9 cellular contexts compared by ENCODE assay signal in genomic region chr12:56766535-56766934, GRCh38. TPM values are rescaled to one million over a fixed set of nuclear protein-coding genes. Genes with fewer than 3 reads are reported as not detected.
DNase-seq lines count a peak whose midpoint lies in the region; ATAC-seq and TF ChIP-seq lines count a peak whose summit lies in the region.
"Had no signal": no experiment of that assay in that cellular context is flagged by ENCODE, and none has a peak within 500 bp of the region (broad histone marks: within the 10 kb centered on the region; RNA-seq: fewer than 3 reads in every experiment).

No MANE protein-coding gene starts in this region.

- TF ChIP-seq CTCF in PC-3 (conservative IDR thresholded peaks at IDR 0.05; ENCODE audit: low read depth, low read length): no peak

- no peak overlapping the region for H3K4me3 Mint-ChIP-seq in T-helper 2 cell treated with Interferon-gamma antibody and Interleukin-4, amounts not matched to agents 5 μg/mL and 100 μg/mL, for 36 hours

- H3K27me3 ChIP-seq in PC-3 (ENCODE audit: low read length): no peaks in the 10 kb centered on the region

- H4K20me1 ChIP-seq in PC-3 (ENCODE audit: low read length): no peaks in the 10 kb centered on the region

- H3K36me3 Mint-ChIP-seq in T-helper 2 cell treated with Interferon-gamma antibody and Interleukin-4, amounts not matched to agents 5 μg/mL and 100 μg/mL, for 36 hours (ENCODE audit: low read depth): no peaks in the 10 kb centered on the region

- H3K9me3 Mint-ChIP-seq in T-helper 2 cell treated with Interferon-gamma antibody and Interleukin-4, amounts not matched to agents 5 μg/mL and 100 μg/mL, for 36 hours: no peaks in the 10 kb centered on the region

- no peaks in the 10 kb centered on the region for H3K79me2 ChIP-seq in PC-3 (ENCODE audit: low read length)

- H3K4me1 ChIP-seq in PC-3 (ENCODE audit: insufficient read depth, low read length): peaks cover 5% of the 10 kb centered on the region

- H3K27ac Mint-ChIP-seq in T-helper 2 cell treated with Interferon-gamma antibody and Interleukin-4, amounts not matched to agents 5 μg/mL and 100 μg/mL, for 36 hours: no peak overlapping the region

- H2AFZ ChIP-seq in PC-3 (ENCODE audit: low read length): no peak overlapping the region

- H3K9me3 ChIP-seq in PC-3 (ENCODE audit: low read length): no peaks in the 10 kb centered on the region

- H3K27ac ChIP-seq in PC-3 (ENCODE audit: low read length): no peak overlapping the region

- CTCF ChIA-PET in PC-3 (lab: Charles Lee): no interaction called here

- no peak overlapping the region for H3K4me2 ChIP-seq in PC-3 (ENCODE audit: low read length)

- no TSS peak for BruUV-seq in PC-3 (replicated peaks; lab: Mats Ljungman, UMichigan)

- no peaks in the 10 kb centered on the region for H3F3A ChIP-seq in PC-3 (ENCODE audit: low read length, unreplicated experiment)

- no peak overlapping the region for H3K4me3 ChIP-seq in PC-3 (ENCODE audit: low read length)

- H3K36me3 ChIP-seq in PC-3 (ENCODE audit: low read depth, low read length): no peaks in the 10 kb centered on the region

- no peak overlapping the region for H3K9ac ChIP-seq in PC-3 (ENCODE audit: low read length)

- no peaks in the 10 kb centered on the region for H3K9me2 ChIP-seq in PC-3 (replicated peaks; ENCODE audit: low read length)

- POLR2A ChIA-PET in PC-3 (lab: Charles Lee; ENCODE audit: unreplicated experiment): no interaction called here

- no peaks in the 10 kb centered on the region for H3K27me3 Mint-ChIP-seq in T-helper 2 cell treated with Interferon-gamma antibody and Interleukin-4, amounts not matched to agents 5 μg/mL and 100 μg/mL, for 36 hours (ENCODE audit: low read depth)

- ATAC-seq in HG02798 (IDR thresholded peaks at IDR 0.05; ENCODE audit: poor library complexity, unreplicated experiment): peak; percentile 97
- ATAC-seq in sciatic nerve: peak; percentile 65
- no peak for ATAC-seq in PC-3

- intact Hi-C loops in sciatic nerve (cut with DNase I) (no loop called here), PC-3 (cut with micrococcal nuclease) (no loop called here)

- peak; percentile 50 for DNase-seq in GM19238 (ENCODE audit: insufficient read length, low spot score)
- DNase-seq in MV-4-11 (lab: John Stamatoyannopoulos, UW): peak; percentile 94
- DNase-seq in sciatic nerve (ENCODE audit: low spot score): no peak
- DNase-seq in T-helper 2 cell treated with Interferon-gamma antibody and Interleukin-4, amounts not matched to agents 5 μg/mL and 100 μg/mL, for 36 hours (ENCODE audit: low spot score): no peak
- no peak for DNase-seq in NCI-H1048 (lab: John Stamatoyannopoulos, UW)
- no peak for DNase-seq in PC-3
- no peak for DNase-seq in NCI-H1930 (lab: John Stamatoyannopoulos, UW)
- DNase-seq: activated naive CD4-positive, alpha-beta T cell treated with Interleukin-2 at 50 U/mL for 16 hours had no signal

- no peaks in the 10 kb centered on the region for H3K4me1 Mint-ChIP-seq in T-helper 2 cell treated with Interferon-gamma antibody and Interleukin-4, amounts not matched to agents 5 μg/mL and 100 μg/mL, for 36 hours (ENCODE audit: low read depth)

RNA-seq across cellular contexts. Expression of gene HSD17B6, which starts 3.4 kb away (rescaled TPM):
- total RNA-seq in sciatic nerve (0.67 TPM), PC-3 (2014; rRNA removed) (0.73 TPM in 1 of 2 replicates, not detected in the other)

RNA-seq across cellular contexts. Expression of gene PRIM1, which starts 14.4 kb away (rescaled TPM):
- total RNA-seq in sciatic nerve (6.4 TPM), PC-3 (2014; rRNA removed) (25.0 and 32.3 TPM in 2 replicates)

RNA-seq across cellular contexts. Expression of gene NACA, which starts 41.4 kb away (rescaled TPM):
- total RNA-seq in sciatic nerve (690 TPM), PC-3 (2014; rRNA removed) (839 and 1,420 TPM in 2 replicates)

Comparison
In these comparisons a context has a peak if more than half of its experiments do, and no peak if none do; other contexts are left out.
1. DNase-seq: peak in GM19238 (single experiment) and MV-4-11 (single experiment); none in sciatic nerve (single experiment), T-helper 2 cell treated with Interferon-gamma antibody and Interleukin-4, amounts not matched to agents 5 μg/mL and 100 μg/mL, for 36 hours (single experiment), NCI-H1048 (single experiment), PC-3 (single experiment) and NCI-H1930 (0 of 2).